1 cellular context compared by ENCODE assay signal in the genomic region with DNA sequence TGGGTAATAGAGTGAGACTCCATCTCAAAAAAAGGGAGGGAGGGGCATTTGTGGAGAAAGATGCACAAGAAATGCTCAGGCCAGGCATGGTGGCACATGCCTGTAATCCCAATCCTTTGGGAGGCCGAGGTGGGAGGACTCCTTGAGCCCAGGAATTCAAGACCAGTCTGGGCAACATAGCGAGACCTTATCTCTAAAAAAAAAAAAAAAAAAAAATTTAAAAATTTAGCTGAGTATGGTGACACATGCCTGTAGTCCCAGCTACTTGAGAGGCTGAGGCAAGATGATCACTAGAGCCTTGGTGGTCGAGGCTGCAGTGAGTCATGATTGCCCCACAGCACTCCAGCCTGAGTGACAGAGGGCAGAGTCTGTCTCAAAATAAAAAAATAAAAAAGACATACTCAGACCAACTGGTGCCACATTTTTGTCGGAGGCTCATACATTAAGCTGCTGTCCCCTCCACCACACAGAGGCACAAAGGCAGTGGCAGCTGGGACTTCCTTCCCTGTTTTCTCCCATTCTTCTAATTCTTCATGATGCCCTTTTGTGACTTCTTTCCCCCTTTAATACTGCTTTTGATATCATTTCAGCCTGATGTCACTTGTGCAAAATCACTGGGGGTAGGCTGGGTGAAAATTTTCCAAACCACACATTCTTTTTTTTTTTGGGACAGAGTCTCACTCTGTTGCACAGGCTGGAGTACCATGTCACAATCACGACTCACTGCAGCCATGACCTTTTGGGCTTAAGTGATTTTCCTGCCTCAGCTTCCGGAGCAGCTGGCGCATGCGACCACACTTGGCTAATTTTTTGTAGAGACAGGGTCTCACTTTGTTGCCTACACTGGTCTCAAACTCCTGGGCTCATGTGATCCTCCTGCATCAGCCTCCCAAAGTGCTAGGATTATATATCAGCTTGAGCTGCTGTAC.
TF ChIP-seq lines count a peak whose summit lies in the region.

No MANE protein-coding gene starts in this region.

TF ChIP-seq in HEK293T, 16 proteins besides CTCF, POLR2A, EP300 and RAD21 (continued from another document):
- TF ChIP-seq, protein P1, sequence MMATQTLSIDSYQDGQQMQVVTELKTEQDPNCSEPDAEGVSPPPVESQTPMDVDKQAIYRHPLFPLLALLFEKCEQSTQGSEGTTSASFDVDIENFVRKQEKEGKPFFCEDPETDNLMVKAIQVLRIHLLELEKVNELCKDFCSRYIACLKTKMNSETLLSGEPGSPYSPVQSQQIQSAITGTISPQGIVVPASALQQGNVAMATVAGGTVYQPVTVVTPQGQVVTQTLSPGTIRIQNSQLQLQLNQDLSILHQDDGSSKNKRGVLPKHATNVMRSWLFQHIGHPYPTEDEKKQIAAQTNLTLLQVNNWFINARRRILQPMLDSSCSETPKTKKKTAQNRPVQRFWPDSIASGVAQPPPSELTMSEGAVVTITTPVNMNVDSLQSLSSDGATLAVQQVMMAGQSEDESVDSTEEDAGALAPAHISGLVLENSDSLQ (IDR thresholded peaks at IDR 0.05): peak; percentile 7; the same call in 1 of the 2 replicates
- TF ChIP-seq ARNT (IDR thresholded peaks at IDR 0.05): no peak
- TF ChIP-seq HDGF (IDR thresholded peaks at IDR 0.05; ENCODE audit: borderline replicate concordance): no peak
TF ChIP-seq in HEK293T: peak in this region for 1.
